ENCODE assay signal across 8 cellular contexts in genomic region chr11:66720223-66720898, GRCh38. TPM values are rescaled to one million over a fixed set of nuclear protein-coding genes. Genes with fewer than 3 reads are reported as not detected.
DNase-seq lines count a peak whose midpoint lies in the region; ATAC-seq and TF ChIP-seq lines count a peak whose summit lies in the region.

No MANE protein-coding gene starts in this region.

- H3K4me1 Mint-ChIP-seq in T-cell (peaks cover 4 to 13% (median 5%) of the 10 kb centered on the region in 3 donors), progenitor cell of endocrine pancreas (ENCODE audit: low read depth) (peaks cover 16% of the 10 kb centered on the region)

- H3K27me3 Mint-ChIP-seq in T-cell, result peaks cover 26 to 51% of the 10 kb centered on the region in 2 donors
- H3K27me3 Mint-ChIP-seq in progenitor cell of endocrine pancreas, result peaks cover 3% of the 10 kb centered on the region

- TF ChIP-seq CTCF in epithelial cell of proximal tubule (conservative IDR thresholded peaks at IDR 0.05; ENCODE audit: low read depth, low read length) (no peak), progenitor cell of endocrine pancreas (IDR thresholded peaks at IDR 0.05; ENCODE audit: unreplicated experiment) (no peak)

- H3K4me3 Mint-ChIP-seq in T-cell, result no peak overlapping the region
- H3K4me3 Mint-ChIP-seq in progenitor cell of endocrine pancreas (ENCODE audit: low read depth), result no peak overlapping the region

- intact Hi-C loops in sciatic nerve (cut with DNase I), result no loop called here

- H3K27ac Mint-ChIP-seq in T-cell, result no peak overlapping the region
- H3K27ac Mint-ChIP-seq in progenitor cell of endocrine pancreas, result peak overlapping the region; percentile 67

- CTCF ChIA-PET in T-cell (lab: Charles Lee), result no interaction called here

- H3K4me3 ChIP-seq in epithelial cell of proximal tubule (ENCODE audit: low read depth, low read length), result peak overlapping the region; percentile 7

- DNase-seq in CD1c-positive myeloid dendritic cell (ENCODE audit: extremely low spot score), result peak; percentile 71
- peak; percentile 98 for DNase-seq in M059J (ENCODE audit: low read depth)
- DNase-seq in T-cell, result peak in 2 of 34 experiments; percentile 5 to 8
- no peak for DNase-seq in epithelial cell of proximal tubule (ENCODE audit: low read depth)
- DNase-seq in progenitor cell of endocrine pancreas (ENCODE audit: low spot score, unreplicated experiment), result peak; percentile 28
- no peak for DNase-seq in sciatic nerve (ENCODE audit: low spot score)
- no peak for DNase-seq in NCI-H524 treated with DMSO at 0.1 percent for 48 hours (lab: John Stamatoyannopoulos, UW)

- ATAC-seq in T-cell (replicated peaks in 1 of 4), result peak; percentile 31 to 57 (median 52)
- no peak for ATAC-seq in sciatic nerve
- no peak for ATAC-seq in HG03159 (IDR thresholded peaks at IDR 0.05; ENCODE audit: unreplicated experiment)

- POLR2A ChIA-PET in T-cell (lab: Charles Lee), result no interaction called here

- H3K36me3 Mint-ChIP-seq in T-cell (no peaks in the 10 kb centered on the region), progenitor cell of endocrine pancreas (ENCODE audit: insufficient read depth) (peaks cover 3% of the 10 kb centered on the region)

- no peaks in the 10 kb centered on the region for H3K9me3 Mint-ChIP-seq in T-cell
- H3K9me3 Mint-ChIP-seq in progenitor cell of endocrine pancreas (ENCODE audit: low read depth), result no peaks in the 10 kb centered on the region

RNA-seq across cellular contexts. Expression of gene SPTBN2, which starts 8.7 kb away (rescaled TPM):
- total RNA-seq in M059J (2014; rRNA removed; shearing (Covaris generic)), result 2.1 and 11.4 TPM in 2 replicates
- total RNA-seq in T-cell (1 to 10 TPM in 1 of 5 donors, under 1 TPM in 3, not detected in 1; 0.13 to 1.1 (median 0.60) TPM), epithelial cell of proximal tubule (63.9 and 78.9 TPM in 2 replicates), progenitor cell of endocrine pancreas (54.0 and 55.0 TPM in 2 replicates), sciatic nerve (6.6 TPM)

RNA-seq across cellular contexts. Expression of gene RBM4B, which starts 42.7 kb away (rescaled TPM):
- total RNA-seq in M059J (2014; rRNA removed; shearing (Covaris generic)), result 25.7 and 27.3 TPM in 2 replicates
- total RNA-seq in T-cell, result 10 to 100 TPM in 4 of 5 donors, 1 to 10 TPM in 1; 9.1 to 26.2 (median 20.2) TPM
- 4.0 and 17.3 TPM in 2 replicates for total RNA-seq in epithelial cell of proximal tubule
- total RNA-seq in progenitor cell of endocrine pancreas, result 71.0 and 71.7 TPM in 2 replicates
- total RNA-seq in sciatic nerve, result 23.7 TPM

Comparison
In these comparisons a context has a peak if more than half of its experiments do, and no peak if none do; other contexts are left out.
1. DNase-seq: peak in CD1c-positive myeloid dendritic cell (single experiment), M059J (single experiment) and progenitor cell of endocrine pancreas (single experiment); none in epithelial cell of proximal tubule (single experiment), sciatic nerve (single experiment) and NCI-H524 treated with DMSO at 0.1 percent for 48 hours (single experiment).
2. ATAC-seq: peak in T-cell (4 of 4); none in sciatic nerve (single experiment) and HG03159 (single experiment).